ENCODE assay signal across 8 cellular contexts in genomic region chr6:11354019-11354418, GRCh38.
DNase-seq lines count a peak whose midpoint lies in the region; ATAC-seq and TF ChIP-seq lines count a peak whose summit lies in the region.

No MANE protein-coding gene starts in this region.

- BruUV-seq in MCF 10A (replicated peaks; lab: Mats Ljungman, UMichigan), result no TSS peak

- intact Hi-C loops in MCF 10A (cut with micrococcal nuclease), result no loop called here

- H3K36me3 Mint-ChIP-seq in MCF 10A (ENCODE audit: insufficient read depth, unreplicated experiment) (no peaks in the 10 kb centered on the region), nephron (ENCODE audit: low read depth) (no peaks in the 10 kb centered on the region)

- H3K27me3 Mint-ChIP-seq in MCF 10A (ENCODE audit: insufficient read depth, unreplicated experiment), result no peaks in the 10 kb centered on the region
- H3K27me3 Mint-ChIP-seq in nephron (ENCODE audit: low read depth), result no peaks in the 10 kb centered on the region

- peak; percentile 18 for DNase-seq in T-helper 22 cell (ENCODE audit: low read depth)
- peak; percentile 36 for DNase-seq in MCF 10A (ENCODE audit: unreplicated experiment)
- no peak for DNase-seq in NCI-H2171 treated with DMSO at 0.1 percent for 48 hours (lab: John Stamatoyannopoulos, UW)
- no peak for DNase-seq in effector CD8-positive, alpha-beta T cell (lab: John Stamatoyannopoulos, UW)
- DNase-seq in NCI-H146 (lab: John Stamatoyannopoulos, UW), result no peak

- TF ChIP-seq CTCF in MCF 10A (IDR thresholded peaks at IDR 0.05; ENCODE audit: unreplicated experiment), result no peak
- no peak for TF ChIP-seq CTCF in nephron (IDR thresholded peaks at IDR 0.05; ENCODE audit: unreplicated experiment in 3 of 3)

- H3K9me3 Mint-ChIP-seq in MCF 10A (ENCODE audit: unreplicated experiment) (no peaks in the 10 kb centered on the region), nephron (peaks cover 2% of the 10 kb centered on the region)

- POLR2A ChIA-PET in MCF 10A (lab: Yijun Ruan, JAX), result interaction anchor here (0.7 kb wide), 1 partner anchor 11 kb away, joined by 3 read pairs; no protein-coding TSS in a partner anchor

- CTCF ChIA-PET in MCF 10A (lab: Yijun Ruan, JAX), result no interaction called here

- H3K27ac ChIP-seq in temporal lobe (ENCODE audit: low read depth, low read length), result peak overlapping the region; percentile 81

- ATAC-seq in GM19438 (IDR thresholded peaks at IDR 0.05; ENCODE audit: low read depth, unreplicated experiment), result peak; percentile 69

- peak overlapping the region; percentile 46 for H3K27ac Mint-ChIP-seq in MCF 10A (ENCODE audit: low read depth, unreplicated experiment)
- peak overlapping the region; percentile 70 to 76 (median 73) for H3K27ac Mint-ChIP-seq in nephron

- H3K4me3 Mint-ChIP-seq in MCF 10A (ENCODE audit: unreplicated experiment) (no peak overlapping the region), nephron (no peak overlapping the region)

- H3K4me1 Mint-ChIP-seq in MCF 10A (ENCODE audit: insufficient read depth, unreplicated experiment) (no peaks in the 10 kb centered on the region), nephron (peaks cover 8% of the 10 kb centered on the region)

Comparison
In these comparisons a context has a peak if more than half of its experiments do, and no peak if none do; other contexts are left out.
1. DNase-seq: peak in T-helper 22 cell (single experiment) and MCF 10A (single experiment); none in NCI-H2171 treated with DMSO at 0.1 percent for 48 hours (single experiment), effector CD8-positive, alpha-beta T cell (single experiment) and NCI-H146 (single experiment).